23 cellular contexts compared by ENCODE assay signal in the genomic region with DNA sequence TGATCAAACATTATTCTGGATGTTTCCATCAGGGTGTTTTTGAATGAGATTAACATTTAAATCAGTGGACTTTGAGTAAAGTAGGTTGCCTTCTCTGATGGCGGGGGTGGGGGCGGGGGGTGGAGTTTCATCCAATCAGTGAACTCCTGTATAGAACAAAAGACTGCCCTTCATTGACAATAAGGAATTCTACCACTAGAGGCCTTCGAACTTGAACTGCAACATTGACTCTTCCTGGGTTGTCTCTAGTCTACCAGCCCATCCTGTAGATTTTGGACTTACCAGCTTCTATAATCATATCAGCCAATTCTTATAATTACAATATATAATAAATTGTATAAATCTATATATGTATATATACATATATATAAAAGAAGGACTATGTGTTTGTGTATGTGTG.
DNase-seq lines count a peak whose midpoint lies in the region; ATAC-seq, FAIRE-seq and TF ChIP-seq lines count a peak whose summit lies in the region.
"Had no signal": no experiment of that assay in that cellular context is flagged by ENCODE, and none has a peak within 500 bp of the region (broad histone marks: within the 10 kb centered on the region; RNA-seq: fewer than 3 reads in every experiment).

No MANE protein-coding gene starts in this region.

- POLR2A ChIA-PET in WTC11 (lab: Charles Lee), result no interaction called here

- TF ChIP-seq CTCF in WTC11 (IDR thresholded peaks at IDR 0.05), result no peak

- CTCF ChIA-PET in WTC11 (lab: Charles Lee), result interaction anchor here (0.6 to 1.0 kb wide), 3 partner anchors 12 to 33 kb away, joined by 3 to 5 read pairs (median 4); no protein-coding TSS in a partner anchor

- DNase-seq in ELR (ENCODE audit: low read depth) (peak; percentile 4), HT1080 (ENCODE audit: low read depth) (peak; percentile 5), WTC11 (ENCODE audit: low spot score) (no peak), iPS-NIHi11 (ENCODE audit: low spot score) (peak; percentile 41), DMS 273 treated with DMSO at 0.1 percent for 48 hours (lab: John Stamatoyannopoulos, UW) (no peak), GM12891 (ENCODE audit: insufficient read length, low spot score) (no peak)
- DNase-seq in activated naive CD4-positive, alpha-beta T cell treated with Interleukin-2 at 50 U/mL for 16 hours, result no peak
- DNase-seq: Caco-2; CD4-positive, alpha-beta T cell; DMS153; EL; NCI-H1930; NCI-H345; NCI-H526; NK-92 treated with Interleukin-12 subunit alpha and Interleukin-12 subunit beta, amount 100 ng/mL, for 24 hours; Right ventricle myocardium superior; SK-N-SH had no signal

- no peak for TF ChIP-seq POLR2A in GM12891 (IDR thresholded peaks at IDR 0.05; ENCODE audit: low read depth, low read length)

- peaks cover 5% of the 10 kb centered on the region for H3K4me1 Mint-ChIP-seq in WTC11
- H3K4me1 Mint-ChIP-seq: B cell had no signal

- no peaks in the 10 kb centered on the region for H3K36me3 Mint-ChIP-seq in WTC11

- no peak for FAIRE-seq in GM12891 (lab: Jason Lieb, UNC)
- FAIRE-seq: H54, K562, RCC 7860 had no signal

- no peak overlapping the region for H3K27ac Mint-ChIP-seq in WTC11
- H3K27ac Mint-ChIP-seq: B cell; CD4-positive, alpha-beta T cell; T-helper 2 cell treated with Interferon-gamma antibody and Interleukin-4, amounts not matched to agents 5 μg/mL and 100 μg/mL, for 36 hours had no signal

- H3K27me3 Mint-ChIP-seq in WTC11 (ENCODE audit: low read depth), result no peaks in the 10 kb centered on the region
- H3K27me3 Mint-ChIP-seq: B cell; CD4-positive, alpha-beta T cell had no signal

- H3K9me3 Mint-ChIP-seq in WTC11, result peaks cover 11% of the 10 kb centered on the region

- H3K4me3 Mint-ChIP-seq in WTC11, result no peak overlapping the region
- H3K4me3 Mint-ChIP-seq: B cell; CD4-positive, alpha-beta T cell; T-helper 2 cell treated with Interferon-gamma antibody and Interleukin-4, amounts not matched to agents 5 μg/mL and 100 μg/mL, for 36 hours had no signal

- ATAC-seq in WTC11 (peak; percentile 83), GM21360 (IDR thresholded peaks at IDR 0.05; ENCODE audit: unreplicated experiment) (no peak)
- ATAC-seq: K562 had no signal

TF ChIP-seq in WTC11, 78 proteins besides CTCF, POLR2A, EP300 and RAD21:
- TF ChIP-seq, protein P1, sequence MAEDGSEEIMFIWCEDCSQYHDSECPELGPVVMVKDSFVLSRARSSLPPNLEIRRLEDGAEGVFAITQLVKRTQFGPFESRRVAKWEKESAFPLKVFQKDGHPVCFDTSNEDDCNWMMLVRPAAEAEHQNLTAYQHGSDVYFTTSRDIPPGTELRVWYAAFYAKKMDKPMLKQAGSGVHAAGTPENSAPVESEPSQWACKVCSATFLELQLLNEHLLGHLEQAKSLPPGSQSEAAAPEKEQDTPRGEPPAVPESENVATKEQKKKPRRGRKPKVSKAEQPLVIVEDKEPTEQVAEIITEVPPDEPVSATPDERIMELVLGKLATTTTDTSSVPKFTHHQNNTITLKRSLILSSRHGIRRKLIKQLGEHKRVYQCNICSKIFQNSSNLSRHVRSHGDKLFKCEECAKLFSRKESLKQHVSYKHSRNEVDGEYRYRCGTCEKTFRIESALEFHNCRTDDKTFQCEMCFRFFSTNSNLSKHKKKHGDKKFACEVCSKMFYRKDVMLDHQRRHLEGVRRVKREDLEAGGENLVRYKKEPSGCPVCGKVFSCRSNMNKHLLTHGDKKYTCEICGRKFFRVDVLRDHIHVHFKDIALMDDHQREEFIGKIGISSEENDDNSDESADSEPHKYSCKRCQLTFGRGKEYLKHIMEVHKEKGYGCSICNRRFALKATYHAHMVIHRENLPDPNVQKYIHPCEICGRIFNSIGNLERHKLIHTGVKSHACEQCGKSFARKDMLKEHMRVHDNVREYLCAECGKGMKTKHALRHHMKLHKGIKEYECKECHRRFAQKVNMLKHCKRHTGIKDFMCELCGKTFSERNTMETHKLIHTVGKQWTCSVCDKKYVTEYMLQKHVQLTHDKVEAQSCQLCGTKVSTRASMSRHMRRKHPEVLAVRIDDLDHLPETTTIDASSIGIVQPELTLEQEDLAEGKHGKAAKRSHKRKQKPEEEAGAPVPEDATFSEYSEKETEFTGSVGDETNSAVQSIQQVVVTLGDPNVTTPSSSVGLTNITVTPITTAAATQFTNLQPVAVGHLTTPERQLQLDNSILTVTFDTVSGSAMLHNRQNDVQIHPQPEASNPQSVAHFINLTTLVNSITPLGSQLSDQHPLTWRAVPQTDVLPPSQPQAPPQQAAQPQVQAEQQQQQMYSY (CRISPR knock-in tag; IDR thresholded peaks at IDR 0.05), result no peak
- TF ChIP-seq JUN (CRISPR knock-in tag; IDR thresholded peaks at IDR 0.05) (no peak), GRHL2 (CRISPR knock-in tag; IDR thresholded peaks at IDR 0.05; ENCODE audit: insufficient replicate concordance, severe bottlenecking) (no peak), JAZF1 (CRISPR knock-in tag; IDR thresholded peaks at IDR 0.05) (no peak), OVOL2 (CRISPR knock-in tag; IDR thresholded peaks at IDR 0.05; ENCODE audit: borderline replicate concordance) (no peak), NR2C2 (CRISPR knock-in tag; IDR thresholded peaks at IDR 0.05) (no peak)

TF ChIP-seq in GM12891, 5 proteins besides CTCF, POLR2A, EP300 and RAD21:
- TF ChIP-seq POU2F2 (IDR thresholded peaks at IDR 0.05; ENCODE audit: low read depth, low read length) (no peak), POLR2AphosphoS5 (IDR thresholded peaks at IDR 0.05; ENCODE audit: low read depth, low read length) (no peak), SPI1 (IDR thresholded peaks at IDR 0.05; ENCODE audit: low read depth, low read length) (no peak), TAF1 (IDR thresholded peaks at IDR 0.05; ENCODE audit: low read depth, low read length) (no peak), PAX5 (IDR thresholded peaks at IDR 0.05; ENCODE audit: insufficient read depth, low read length, severe bottlenecking) (no peak)

Comparison
In these comparisons a context has a peak if more than half of its experiments do, and no peak if none do; other contexts are left out.
1. DNase-seq: peak in ELR (single experiment), HT1080 (single experiment) and iPS-NIHi11 (single experiment); none in WTC11 (single experiment), DMS 273 treated with DMSO at 0.1 percent for 48 hours (single experiment), activated naive CD4-positive, alpha-beta T cell treated with Interleukin-2 at 50 U/mL for 16 hours (single experiment) and GM12891 (single experiment).